30 cellular contexts compared by ENCODE assay signal in genomic region chr20:54090230-54091119, GRCh38. TPM values are rescaled to one million over a fixed set of nuclear protein-coding genes. Genes with fewer than 3 reads are reported as not detected.
DNase-seq lines count a peak whose midpoint lies in the region; ATAC-seq and TF ChIP-seq lines count a peak whose summit lies in the region.
"Had no signal": no experiment of that assay in that cellular context is flagged by ENCODE, and none has a peak within 500 bp of the region (broad histone marks: within the 10 kb centered on the region; RNA-seq: fewer than 3 reads in every experiment).

No MANE protein-coding gene starts in this region.

- H3K27ac Mint-ChIP-seq in natural killer cell treated with Interleukin-12 subunit alpha and Interleukin-12 subunit beta and Interleukin-15 and Interleukin-18, amount 100 ng/mL, for 72 hours: no peak overlapping the region
- H3K27ac Mint-ChIP-seq in activated CD8-positive, alpha-beta T cell treated with anti-CD3 and anti-CD28 coated beads for 36 hours: no peak overlapping the region
- H3K27ac Mint-ChIP-seq in activated CD4-positive, alpha-beta T cell treated with anti-CD3 and anti-CD28 coated beads, Interleukin-2, amount 10 ng/mL, durations not matched to agents 7 days and 5 days: no peak overlapping the region
- H3K27ac Mint-ChIP-seq: activated CD4-positive, alpha-beta memory T cell treated with anti-CD3 and anti-CD28 coated beads, Interleukin-2, amount 10 ng/mL, durations not matched to agents 7 days and 5 days; nephron progenitor cell had no signal

- H3K27me3 Mint-ChIP-seq in natural killer cell treated with Interleukin-12 subunit alpha and Interleukin-12 subunit beta and Interleukin-15 and Interleukin-18, amount 100 ng/mL, for 72 hours: peaks cover 0 to 2% of the 10 kb centered on the region in 2 donors
- no peaks in the 10 kb centered on the region for H3K27me3 Mint-ChIP-seq in activated CD8-positive, alpha-beta T cell treated with anti-CD3 and anti-CD28 coated beads for 36 hours
- peaks cover 19% of the 10 kb centered on the region for H3K27me3 Mint-ChIP-seq in activated CD4-positive, alpha-beta T cell treated with anti-CD3 and anti-CD28 coated beads, Interleukin-2, amount 10 ng/mL, durations not matched to agents 7 days and 5 days

- H3K4me1 ChIP-seq in OCI-LY3 (ENCODE audit: low read length) (peaks cover 22% of the 10 kb centered on the region), parathyroid adenoma (no peaks in the 10 kb centered on the region)
- H3K4me1 ChIP-seq: BE2C, heart right ventricle, left ventricle myocardium inferior, psoas muscle had no signal

- no peaks in the 10 kb centered on the region for H4K20me1 ChIP-seq in OCI-LY3 (ENCODE audit: insufficient read depth, low read length)

- H3K27ac ChIP-seq in OCI-LY3 (ENCODE audit: low read length) (no peak overlapping the region), parathyroid adenoma (no peak overlapping the region)
- H3K27ac ChIP-seq: dorsolateral prefrontal cortex, heart right ventricle, left ventricle myocardium inferior, psoas muscle, skin epidermis, upper lobe of left lung had no signal

- no peak overlapping the region for H2AFZ ChIP-seq in OCI-LY3 (ENCODE audit: low read depth, low read length)
- peak overlapping the region; percentile 31 for H2AFZ ChIP-seq in parathyroid adenoma

- peaks cover 0 to 3% of the 10 kb centered on the region in 2 donors for H3K4me1 Mint-ChIP-seq in natural killer cell treated with Interleukin-12 subunit alpha and Interleukin-12 subunit beta and Interleukin-15 and Interleukin-18, amount 100 ng/mL, for 72 hours (ENCODE audit: low read depth in 2 of 2)
- H3K4me1 Mint-ChIP-seq in activated CD8-positive, alpha-beta T cell treated with anti-CD3 and anti-CD28 coated beads for 36 hours (ENCODE audit: low read depth): no peaks in the 10 kb centered on the region
- H3K4me1 Mint-ChIP-seq in activated CD4-positive, alpha-beta T cell treated with anti-CD3 and anti-CD28 coated beads, Interleukin-2, amount 10 ng/mL, durations not matched to agents 7 days and 5 days: no peaks in the 10 kb centered on the region
- H3K4me1 Mint-ChIP-seq: activated CD4-positive, alpha-beta memory T cell treated with anti-CD3 and anti-CD28 coated beads, Interleukin-2, amount 10 ng/mL, durations not matched to agents 7 days and 5 days had no signal

- no peak for TF ChIP-seq CTCF in OCI-LY3 (IDR thresholded peaks at IDR 0.05; ENCODE audit: low read depth, low read length)
- no peak for TF ChIP-seq CTCF in parathyroid adenoma (IDR thresholded peaks at IDR 0.05)
- no peak for TF ChIP-seq CTCF in activated CD8-positive, alpha-beta T cell treated with anti-CD3 and anti-CD28 coated beads for 36 hours (IDR thresholded peaks at IDR 0.05)

- H3K79me2 ChIP-seq in OCI-LY3 (ENCODE audit: low read length) (no peaks in the 10 kb centered on the region), parathyroid adenoma (no peaks in the 10 kb centered on the region)

- no peaks in the 10 kb centered on the region for H3K9me3 ChIP-seq in OCI-LY3 (ENCODE audit: insufficient read depth, low read length)
- H3K9me3 ChIP-seq in parathyroid adenoma (ENCODE audit: control insufficient read depth, low read length): no peaks in the 10 kb centered on the region
- H3K9me3 ChIP-seq: BE2C, heart right ventricle, left ventricle myocardium inferior, MG63, psoas muscle, upper lobe of left lung had no signal

- TF ChIP-seq POLR2A in GM18505 (IDR thresholded peaks at IDR 0.05; ENCODE audit: borderline replicate concordance, extremely low read depth, insufficient read depth, insufficient read length): no peak

- POLR2A ChIA-PET in activated CD8-positive, alpha-beta T cell treated with anti-CD3 and anti-CD28 coated beads for 36 hours (lab: Charles Lee): no interaction called here
- POLR2A ChIA-PET in activated CD4-positive, alpha-beta T cell treated with anti-CD3 and anti-CD28 coated beads, Interleukin-2, amount 10 ng/mL, durations not matched to agents 7 days and 5 days (lab: Charles Lee): no interaction called here

- H3K9me3 Mint-ChIP-seq in natural killer cell treated with Interleukin-12 subunit alpha and Interleukin-12 subunit beta and Interleukin-15 and Interleukin-18, amount 100 ng/mL, for 72 hours: no peaks in the 10 kb centered on the region
- no peaks in the 10 kb centered on the region for H3K9me3 Mint-ChIP-seq in activated CD8-positive, alpha-beta T cell treated with anti-CD3 and anti-CD28 coated beads for 36 hours
- no peaks in the 10 kb centered on the region for H3K9me3 Mint-ChIP-seq in activated CD4-positive, alpha-beta T cell treated with anti-CD3 and anti-CD28 coated beads, Interleukin-2, amount 10 ng/mL, durations not matched to agents 7 days and 5 days
- H3K9me3 Mint-ChIP-seq: activated CD4-positive, alpha-beta memory T cell treated with anti-CD3 and anti-CD28 coated beads, Interleukin-2, amount 10 ng/mL, durations not matched to agents 7 days and 5 days; nephron progenitor cell had no signal

- H3K36me3 ChIP-seq in OCI-LY3 (replicated peaks; ENCODE audit: low read depth, low read length) (no peaks in the 10 kb centered on the region), parathyroid adenoma (ENCODE audit: control insufficient read depth, insufficient read depth, low read length) (no peaks in the 10 kb centered on the region)
- H3K36me3 ChIP-seq: BE2C, heart right ventricle, left ventricle myocardium inferior, MG63, upper lobe of left lung had no signal

- no peaks in the 10 kb centered on the region for H3K36me3 Mint-ChIP-seq in natural killer cell treated with Interleukin-12 subunit alpha and Interleukin-12 subunit beta and Interleukin-15 and Interleukin-18, amount 100 ng/mL, for 72 hours
- H3K36me3 Mint-ChIP-seq in activated CD8-positive, alpha-beta T cell treated with anti-CD3 and anti-CD28 coated beads for 36 hours (ENCODE audit: low read depth): no peaks in the 10 kb centered on the region
- no peaks in the 10 kb centered on the region for H3K36me3 Mint-ChIP-seq in activated CD4-positive, alpha-beta T cell treated with anti-CD3 and anti-CD28 coated beads, Interleukin-2, amount 10 ng/mL, durations not matched to agents 7 days and 5 days (ENCODE audit: low read depth)

- H3K4me3 ChIP-seq in OCI-LY3 (ENCODE audit: low read length) (no peak overlapping the region), parathyroid adenoma (ENCODE audit: low read depth, low read length) (no peak overlapping the region)
- H3K4me3 ChIP-seq: dorsolateral prefrontal cortex, heart right ventricle, left ventricle myocardium inferior, MG63, psoas muscle, skin epidermis, upper lobe of left lung had no signal

- no peak overlapping the region for H3K9ac ChIP-seq in OCI-LY3 (ENCODE audit: low read length)
- H3K9ac ChIP-seq in parathyroid adenoma: no peak overlapping the region

- peak overlapping the region; percentile 5 for H3K4me2 ChIP-seq in OCI-LY3 (ENCODE audit: low read length)
- no peak overlapping the region for H3K4me2 ChIP-seq in parathyroid adenoma (ENCODE audit: low read length)

- no peak for DNase-seq in natural killer cell treated with Interleukin-12 subunit alpha and Interleukin-12 subunit beta and Interleukin-15 and Interleukin-18, amount 100 ng/mL, for 72 hours (ENCODE audit: low spot score)
- no peak for DNase-seq in activated CD8-positive, alpha-beta T cell treated with anti-CD3 and anti-CD28 coated beads for 36 hours
- no peak for DNase-seq in activated CD4-positive, alpha-beta T cell treated with anti-CD3 and anti-CD28 coated beads, Interleukin-2, amount 10 ng/mL, durations not matched to agents 7 days and 5 days
- DNase-seq: activated CD4-positive, alpha-beta memory T cell treated with anti-CD3 and anti-CD28 coated beads, Interleukin-2, amount 10 ng/mL, durations not matched to agents 7 days and 5 days; activated naive CD4-positive, alpha-beta T cell; activated T-cell treated with anti-CD3 and anti-CD28 coated beads, Interleukin-2, amount 50 U/mL, for 1 hour; aorta; BE2C; Calu3; central memory CD4-positive, alpha-beta T cell; dorsolateral prefrontal cortex; heart right ventricle; left ventricle myocardium inferior; MG63; midbrain; NCI-H1694 treated with DMSO at 0.1 percent for 48 hours; nephron progenitor cell; PC-3; psoas muscle; SHP77 treated with DMSO at 0.1 percent for 48 hours; stimulated activated CD4-positive, alpha-beta T cell treated with anti-CD3 and anti-CD28 coated beads, Interleukin-4, amount 100 ng/mL, for 24 hours; T-helper 1 cell; upper lobe of left lung had no signal

- intact Hi-C loops in activated CD8-positive, alpha-beta T cell treated with anti-CD3 and anti-CD28 coated beads for 36 hours (cut with micrococcal nuclease): no loop called here

- CTCF ChIA-PET in activated CD8-positive, alpha-beta T cell treated with anti-CD3 and anti-CD28 coated beads for 36 hours (lab: Charles Lee): interaction anchor here (3.3 to 10.1 kb wide), 2 partner anchors 13 to 109 kb away, joined by 21 to 106 read pairs; no protein-coding TSS in a partner anchor
- CTCF ChIA-PET in activated CD4-positive, alpha-beta T cell treated with anti-CD3 and anti-CD28 coated beads, Interleukin-2, amount 10 ng/mL, durations not matched to agents 7 days and 5 days (lab: Charles Lee): interaction anchor here (0.7 kb wide), 1 partner anchor 75 kb away, joined by 4 read pairs; no protein-coding TSS in a partner anchor

- H3K27me3 ChIP-seq in OCI-LY3 (ENCODE audit: low read depth, low read length) (peaks cover 3% of the 10 kb centered on the region; the same call in 1 of the 2 replicates), parathyroid adenoma (ENCODE audit: control insufficient read depth, insufficient read depth, low read length) (no peaks in the 10 kb centered on the region)
- H3K27me3 ChIP-seq: BE2C, upper lobe of left lung had no signal

- no peak overlapping the region for H3K4me3 Mint-ChIP-seq in natural killer cell treated with Interleukin-12 subunit alpha and Interleukin-12 subunit beta and Interleukin-15 and Interleukin-18, amount 100 ng/mL, for 72 hours
- no peak overlapping the region for H3K4me3 Mint-ChIP-seq in activated CD8-positive, alpha-beta T cell treated with anti-CD3 and anti-CD28 coated beads for 36 hours
- no peak overlapping the region for H3K4me3 Mint-ChIP-seq in activated CD4-positive, alpha-beta T cell treated with anti-CD3 and anti-CD28 coated beads, Interleukin-2, amount 10 ng/mL, durations not matched to agents 7 days and 5 days
- H3K4me3 Mint-ChIP-seq: activated CD4-positive, alpha-beta memory T cell treated with anti-CD3 and anti-CD28 coated beads, Interleukin-2, amount 10 ng/mL, durations not matched to agents 7 days and 5 days; nephron progenitor cell had no signal

- ATAC-seq in GM18505 (IDR thresholded peaks at IDR 0.05; ENCODE audit: unreplicated experiment) (peak; percentile 48), HG02798 (IDR thresholded peaks at IDR 0.05; ENCODE audit: poor library complexity, unreplicated experiment) (peak; percentile 45)
- ATAC-seq in natural killer cell treated with Interleukin-12 subunit alpha and Interleukin-12 subunit beta and Interleukin-15 and Interleukin-18, amount 100 ng/mL, for 72 hours: no peak
- ATAC-seq in activated CD8-positive, alpha-beta T cell treated with anti-CD3 and anti-CD28 coated beads for 36 hours: no peak
- ATAC-seq: heart right ventricle, PC-3, psoas muscle had no signal

RNA-seq across cellular contexts. Expression of gene BCAS1, which starts 20.1 kb away (rescaled TPM):
- total RNA-seq in natural killer cell treated with Interleukin-12 subunit alpha and Interleukin-12 subunit beta and Interleukin-15 and Interleukin-18, amount 100 ng/mL, for 72 hours: under 1 TPM; 0.10 to 0.11 TPM
- total RNA-seq in activated CD8-positive, alpha-beta T cell treated with anti-CD3 and anti-CD28 coated beads for 36 hours: under 1 TPM in 1 of 2 experiments, not detected in 1; 0.09 TPM
- total RNA-seq in activated CD4-positive, alpha-beta T cell treated with anti-CD3 and anti-CD28 coated beads, Interleukin-2, amount 10 ng/mL, durations not matched to agents 7 days and 5 days: under 1 TPM in 1 of 2 experiments, not detected in 1; 0.06 TPM
- total RNA-seq: activated CD4-positive, alpha-beta memory T cell treated with anti-CD3 and anti-CD28 coated beads, Interleukin-2, amount 10 ng/mL, durations not matched to agents 7 days and 5 days; Daoy; H4; heart right ventricle; left ventricle myocardium inferior had no signal

Comparison
In these comparisons a context has a peak if more than half of its experiments do, and no peak if none do; other contexts are left out.
1. ATAC-seq: peak in GM18505 (single experiment) and HG02798 (single experiment); none in natural killer cell treated with Interleukin-12 subunit alpha and Interleukin-12 subunit beta and Interleukin-15 and Interleukin-18, amount 100 ng/mL, for 72 hours (0 of 2) and activated CD8-positive, alpha-beta T cell treated with anti-CD3 and anti-CD28 coated beads for 36 hours (single experiment).